Comparison of ENCODE assay signal across 11 cellular contexts in genomic region chr4:161419822-161420221, GRCh38.
DNase-seq lines count a peak whose midpoint lies in the region; ATAC-seq and TF ChIP-seq lines count a peak whose summit lies in the region.
"Had no signal": no experiment of that assay in that cellular context is flagged by ENCODE, and none has a peak within 500 bp of the region (broad histone marks: within the 10 kb centered on the region; RNA-seq: fewer than 3 reads in every experiment).

No MANE protein-coding gene starts in this region.

- intact Hi-C loops in A673 (cut with micrococcal nuclease; ENCODE audit: unreplicated experiment): no loop called here
- intact Hi-C loops in colonic mucosa (cut with DNase I): no loop called here

- peaks cover 3% of the 10 kb centered on the region for H3K36me3 Mint-ChIP-seq in effector memory CD8-positive, alpha-beta T cell (ENCODE audit: insufficient read depth)
- H3K36me3 Mint-ChIP-seq: brain had no signal

- H3K9me3 ChIP-seq in A673 (ENCODE audit: low read depth, low read length, poor library complexity, severe bottlenecking) (no peaks in the 10 kb centered on the region), colonic mucosa (no peaks in the 10 kb centered on the region)
- H3K9me3 ChIP-seq: BLaER1 treated with 17β-estradiol and CSF1 and Interleukin-3, amounts not matched to agents 10 nM and 100 nM had no signal

- H3K27me3 Mint-ChIP-seq in effector memory CD8-positive, alpha-beta T cell: no peaks in the 10 kb centered on the region
- H3K27me3 Mint-ChIP-seq: brain had no signal

- BruUV-seq in A673 (replicated peaks; lab: Mats Ljungman, UMichigan): no TSS peak

- peak; percentile 80 for ATAC-seq in GM19324 (IDR thresholded peaks at IDR 0.05; ENCODE audit: low FRiP score, unreplicated experiment)
- no peak for ATAC-seq in effector memory CD8-positive, alpha-beta T cell (replicated peaks)
- no peak for ATAC-seq in HG03571 (IDR thresholded peaks at IDR 0.05; ENCODE audit: unreplicated experiment)
- no peak for ATAC-seq in HG03039 (IDR thresholded peaks at IDR 0.05; ENCODE audit: unreplicated experiment)

- H3K4me1 Mint-ChIP-seq in effector memory CD8-positive, alpha-beta T cell (ENCODE audit: low read depth in 2 of 2): no peaks in the 10 kb centered on the region
- H3K4me1 Mint-ChIP-seq: brain had no signal

- H3K9ac ChIP-seq in colonic mucosa (ENCODE audit: low read depth in 2 of 2, low read length in 2 of 2): no peak overlapping the region
- H3K9ac ChIP-seq: BLaER1 treated with 17β-estradiol and CSF1 and Interleukin-3, amounts not matched to agents 10 nM and 100 nM had no signal

- peak; percentile 30; the same call in 1 of the 2 replicates for TF ChIP-seq CTCF in A673 (conservative IDR thresholded peaks at IDR 0.05; ENCODE audit: low read depth, low read length)
- peak; percentile 41 for TF ChIP-seq CTCF in epithelial cell of esophagus (IDR thresholded peaks at IDR 0.05; ENCODE audit: insufficient read depth, low read depth, low read length, missing control alignments)
- no peak for TF ChIP-seq CTCF in colonic mucosa (IDR thresholded peaks at IDR 0.05)

- no peak overlapping the region for H3K4me3 Mint-ChIP-seq in effector memory CD8-positive, alpha-beta T cell
- H3K4me3 Mint-ChIP-seq: brain had no signal

- H3K36me3 ChIP-seq in A673 (ENCODE audit: insufficient read depth, low read length, poor library complexity, severe bottlenecking) (no peaks in the 10 kb centered on the region), colonic mucosa (no peaks in the 10 kb centered on the region)
- H3K36me3 ChIP-seq: BLaER1 treated with 17β-estradiol and CSF1 and Interleukin-3, amounts not matched to agents 10 nM and 100 nM had no signal

- H3K4me3 ChIP-seq in A673 (ENCODE audit: low read depth, low read length, poor library complexity, severe bottlenecking) (no peak overlapping the region), epithelial cell of esophagus (ENCODE audit: low read length) (no peak overlapping the region), colonic mucosa (no peak overlapping the region)
- H3K4me3 ChIP-seq: BLaER1 treated with 17β-estradiol and CSF1 and Interleukin-3, amounts not matched to agents 10 nM and 100 nM had no signal

- H3K4me1 ChIP-seq in A673 (ENCODE audit: insufficient read depth, low read length, poor library complexity, severe bottlenecking) (no peaks in the 10 kb centered on the region), colonic mucosa (no peaks in the 10 kb centered on the region)

- H3K27me3 ChIP-seq in A673 (replicated peaks; ENCODE audit: insufficient read depth, low read depth, low read length, poor library complexity): no peaks in the 10 kb centered on the region
- no peaks in the 10 kb centered on the region for H3K27me3 ChIP-seq in colonic mucosa
- H3K27me3 ChIP-seq: BLaER1 treated with 17β-estradiol and CSF1 and Interleukin-3, amounts not matched to agents 10 nM and 100 nM had no signal

- H3K27ac Mint-ChIP-seq in effector memory CD8-positive, alpha-beta T cell: no peak overlapping the region
- H3K27ac Mint-ChIP-seq: brain had no signal

- CTCF ChIA-PET in A673 (lab: Charles Lee): no interaction called here

- no peak overlapping the region for H3K27ac ChIP-seq in A673 (ENCODE audit: low read depth, low read length, poor library complexity, severe bottlenecking)
- H3K27ac ChIP-seq in colonic mucosa: no peak overlapping the region

- POLR2A ChIA-PET in A673 (lab: Charles Lee; ENCODE audit: low non-redundant PET): no interaction called here

- peak; percentile 36 for DNase-seq in A673 (ENCODE audit: low spot score)
- DNase-seq in NOMO-1 (lab: John Stamatoyannopoulos, UW; ENCODE audit: unreplicated experiment in 2 of 2): peak; percentile 84 to 95
- DNase-seq in epithelial cell of esophagus (ENCODE audit: low read depth): peak; percentile 44
- DNase-seq in effector memory CD8-positive, alpha-beta T cell: no peak
- DNase-seq in colonic mucosa: no peak
- DNase-seq: NCI-H526 treated with DMSO at 0.1 percent for 48 hours had no signal

- peaks cover 7 to 8% of the 10 kb centered on the region in 2 donors for H3K9me3 Mint-ChIP-seq in effector memory CD8-positive, alpha-beta T cell
- H3K9me3 Mint-ChIP-seq: brain had no signal

Comparison
In these comparisons a context has a peak if more than half of its experiments do, and no peak if none do; other contexts are left out.
1. DNase-seq: peak in A673 (single experiment), NOMO-1 (2 of 2) and epithelial cell of esophagus (single experiment); none in effector memory CD8-positive, alpha-beta T cell (0 of 3) and colonic mucosa (single experiment).